Comparison of ENCODE assay signal across 8 cellular contexts in genomic region chr22:29470159-29470855, GRCh38. TPM values are rescaled to one million over a fixed set of nuclear protein-coding genes. Genes with fewer than 3 reads are reported as not detected.
A peak's percentile ranks its signal among the peaks of the same experiment; 100 is the strongest.
DNase-seq lines count a peak whose midpoint lies in the region; ATAC-seq and TF ChIP-seq lines count a peak whose summit lies in the region.

No MANE protein-coding gene starts in this region.

- no peak overlapping the region for H3K27ac Mint-ChIP-seq in dendritic cell treated with granulocyte-macrophage colony-stimulating factor and Interleukin-4, amounts not matched to agents 40 ng/mL and 50 ng/mL, for 4 days

- H3K27me3 Mint-ChIP-seq in dendritic cell treated with granulocyte-macrophage colony-stimulating factor and Interleukin-4, amounts not matched to agents 40 ng/mL and 50 ng/mL, for 4 days: peaks cover 33% of the 10 kb centered on the region

- peak overlapping the region; percentile 17; the same call in 1 of the 2 replicates for H3K4me3 ChIP-seq in GM12864 (ENCODE audit: low read depth, low read length)
- no peak overlapping the region for H3K4me3 ChIP-seq in lung

- H3K4me1 ChIP-seq in lung (ENCODE audit: control insufficient read depth in 2 of 2, insufficient read depth in 2 of 2, low read length in 2 of 2): no peaks in the 10 kb centered on the region

- ATAC-seq in lung (ENCODE audit: insufficient read depth, low FRiP score) (peak; percentile 85), HG03342 (IDR thresholded peaks at IDR 0.05; ENCODE audit: unreplicated experiment) (no peak)

- H3K27me3 ChIP-seq in lung (ENCODE audit: control insufficient read depth, insufficient read depth): no peaks in the 10 kb centered on the region

- peaks cover 0 to 6% of the 10 kb centered on the region in 2 donors for H3K9me3 ChIP-seq in lung (ENCODE audit: control insufficient read depth in 2 of 2, insufficient read depth in 1 of 2, low read length in 1 of 2)

- H3K36me3 ChIP-seq in lung (ENCODE audit: control insufficient read depth in 2 of 2, insufficient read depth in 2 of 2, low read length in 2 of 2): no peaks in the 10 kb centered on the region

- no peaks in the 10 kb centered on the region for H3K9me3 Mint-ChIP-seq in dendritic cell treated with granulocyte-macrophage colony-stimulating factor and Interleukin-4, amounts not matched to agents 40 ng/mL and 50 ng/mL, for 4 days

- WGBS in lung, 2 donors: 21 to 25% methylated on average over 54 of the region's 54 CpGs

- no peaks in the 10 kb centered on the region for H3K4me1 Mint-ChIP-seq in dendritic cell treated with granulocyte-macrophage colony-stimulating factor and Interleukin-4, amounts not matched to agents 40 ng/mL and 50 ng/mL, for 4 days (ENCODE audit: low read depth)

- intact Hi-C loops in dendritic cell treated with granulocyte-macrophage colony-stimulating factor and Interleukin-4, amounts not matched to agents 40 ng/mL and 50 ng/mL, for 4 days (cut with micrococcal nuclease): no loop called here

- H3K27ac ChIP-seq in lung (ENCODE audit: low read depth in 1 of 2, low read length in 1 of 2): no peak overlapping the region

- DNase-seq in GM12864 (ENCODE audit: low read depth) (no peak), NCI-H1105 (lab: John Stamatoyannopoulos, UW) (peak; percentile 63), lung (ENCODE audit: low spot score) (peak; percentile 76), hippocampal formation (lab: John Stamatoyannopoulos, UW) (no peak)
- peak; percentile 85 for DNase-seq in activated CD4-positive, alpha-beta T cell treated with anti-CD3 and anti-CD28 coated beads for 48 hours
- DNase-seq in stimulated activated CD8-positive, alpha-beta memory T cell treated with anti-CD3 and anti-CD28 coated beads, Interleukin-12 subunit alpha, Interleukin-12 subunit beta, amount 100 ng/mL, for 4 hours (ENCODE audit: low read depth): peak; percentile 15

- peak; percentile 98 for TF ChIP-seq CTCF in GM12864 (IDR thresholded peaks at IDR 0.05; ENCODE audit: low read depth, low read length, missing control alignments)
- peak; percentile 32 for TF ChIP-seq CTCF in lung (IDR thresholded peaks at IDR 0.05; ENCODE audit: control extremely low read depth, extremely low read depth)

- H3K4me3 Mint-ChIP-seq in dendritic cell treated with granulocyte-macrophage colony-stimulating factor and Interleukin-4, amounts not matched to agents 40 ng/mL and 50 ng/mL, for 4 days: peak overlapping the region; percentile 63

- peaks cover 6% of the 10 kb centered on the region for H3K36me3 Mint-ChIP-seq in dendritic cell treated with granulocyte-macrophage colony-stimulating factor and Interleukin-4, amounts not matched to agents 40 ng/mL and 50 ng/mL, for 4 days (ENCODE audit: low read depth)

RNA-seq across cellular contexts. Expression of gene NEFH, which starts 9.7 kb away (rescaled TPM):
- under 1 TPM; 0.61 to 0.71 TPM for total RNA-seq in lung
- under 1 TPM; 0.22 to 0.50 TPM for polyA plus RNA-seq in lung

RNA-seq across cellular contexts. Expression of gene RFPL1, which starts 31.9 kb away (rescaled TPM):
- total RNA-seq in lung: not detected
- not detected for polyA plus RNA-seq in lung

Comparison
In these comparisons a context has a peak if more than half of its experiments do, and no peak if none do; other contexts are left out.
1. DNase-seq: peak in NCI-H1105 (single experiment), activated CD4-positive, alpha-beta T cell treated with anti-CD3 and anti-CD28 coated beads for 48 hours (single experiment), lung (single experiment) and stimulated activated CD8-positive, alpha-beta memory T cell treated with anti-CD3 and anti-CD28 coated beads, Interleukin-12 subunit alpha, Interleukin-12 subunit beta, amount 100 ng/mL, for 4 hours (single experiment); none in GM12864 (single experiment) and hippocampal formation (0 of 2).